In genomic region chr1:186896211-186896610, GRCh38 we compare ENCODE assay signal across 15 cellular contexts.
A peak's percentile ranks its signal among the peaks of the same experiment; 100 is the strongest.
DNase-seq lines count a peak whose midpoint lies in the region; ATAC-seq and TF ChIP-seq lines count a peak whose summit lies in the region.
"Had no signal": no experiment of that assay in that cellular context is flagged by ENCODE, and none has a peak within 500 bp of the region (broad histone marks: within the 10 kb centered on the region; RNA-seq: fewer than 3 reads in every experiment).

No MANE protein-coding gene starts in this region.

- peak overlapping the region; percentile 14 to 44 for H3K27ac ChIP-seq in coronary artery
- peak overlapping the region; percentile 58 to 70 for H3K27ac ChIP-seq in right atrium auricular region
- H3K27ac ChIP-seq in uterus: peak overlapping the region; percentile 22 to 56
- H3K27ac ChIP-seq: C4-2B, pancreas had no signal

- no peaks in the 10 kb centered on the region for H3K27me3 ChIP-seq in right atrium auricular region
- H3K27me3 ChIP-seq in uterus: no peaks in the 10 kb centered on the region
- H3K27me3 ChIP-seq: pancreas, tibial artery had no signal

- DNase-seq in RPMI7951 (ENCODE audit: low read depth) (peak; percentile 4), coronary artery (ENCODE audit: low spot score) (no peak), right atrium auricular region (ENCODE audit: low spot score) (no peak), uterus (no peak), SHP77 treated with DMSO at 0.1 percent for 48 hours (lab: John Stamatoyannopoulos, UW) (no peak), DMS 273 treated with DMSO at 0.1 percent for 48 hours (lab: John Stamatoyannopoulos, UW) (no peak)
- DNase-seq: activated CD8-positive, alpha-beta memory T cell treated with anti-CD3 and anti-CD28 coated beads for 24 hours; DMS79 treated with DMSO at 0.1 percent for 48 hours; MM.1S; NCI-H2029 treated with DMSO at 0.1 percent for 48 hours; NCI-H526; pancreas; tibial artery had no signal

- TF ChIP-seq CTCF in coronary artery (IDR thresholded peaks at IDR 0.05): no peak
- TF ChIP-seq CTCF in right atrium auricular region (IDR thresholded peaks at IDR 0.05): no peak
- TF ChIP-seq CTCF in uterus (IDR thresholded peaks at IDR 0.05): no peak

- H3K36me3 ChIP-seq in right atrium auricular region (no peaks in the 10 kb centered on the region), uterus (no peaks in the 10 kb centered on the region)
- H3K36me3 ChIP-seq: pancreas, tibial artery had no signal

- intact Hi-C loops in uterus (cut with DNase I; ENCODE audit: low total_unique reads): no loop called here

- H3K9me3 ChIP-seq in right atrium auricular region: no peaks in the 10 kb centered on the region
- no peaks in the 10 kb centered on the region for H3K9me3 ChIP-seq in uterus
- H3K9me3 ChIP-seq: pancreas, tibial artery had no signal

- ATAC-seq in GM21825 (IDR thresholded peaks at IDR 0.05; ENCODE audit: unreplicated experiment): no peak
- ATAC-seq: pancreas had no signal

- H3K4me1 ChIP-seq in right atrium auricular region: peaks cover 0 to 14% of the 10 kb centered on the region in 2 donors
- H3K4me1 ChIP-seq in uterus: no peaks in the 10 kb centered on the region
- H3K4me1 ChIP-seq: pancreas had no signal

- no peak overlapping the region for H3K4me3 ChIP-seq in coronary artery
- no peak overlapping the region for H3K4me3 ChIP-seq in right atrium auricular region
- no peak overlapping the region for H3K4me3 ChIP-seq in uterus
- H3K4me3 ChIP-seq: pancreas, tibial artery had no signal

- no peak for TF ChIP-seq POLR2A in uterus (IDR thresholded peaks at IDR 0.05)
